29 cellular contexts compared by ENCODE assay signal in the genomic region with DNA sequence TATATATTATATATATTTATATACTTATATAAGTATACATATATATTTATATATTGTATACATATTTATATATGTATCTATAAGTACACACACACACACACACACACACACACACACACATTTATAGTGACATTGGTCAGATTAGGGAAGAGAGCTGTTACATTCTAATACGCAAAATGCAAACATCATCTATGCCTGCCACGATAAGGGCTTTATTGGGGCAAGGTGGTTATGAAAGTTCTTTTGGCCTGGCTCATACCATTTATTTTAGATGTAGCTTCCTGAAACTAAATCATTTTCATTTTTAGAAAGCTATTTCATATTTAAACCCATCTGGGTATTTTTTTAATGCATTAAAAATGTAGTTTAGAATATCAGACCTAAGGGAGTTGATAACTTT.
"Had no signal": no experiment of that assay in that cellular context is flagged by ENCODE, and none has a peak within 500 bp of the region (broad histone marks: within the 10 kb centered on the region; RNA-seq: fewer than 3 reads in every experiment).

No MANE protein-coding gene starts in this region.

- ATAC-seq: activated CD4-positive, CD25-positive, alpha-beta regulatory T cell treated with anti-CD3 and anti-CD28 coated beads, Interleukin-2, amount 50 U/mL, for 24 hours; activated CD8-positive, alpha-beta T cell treated with anti-CD3 and anti-CD28 coated beads for 36 hours; activated T-cell treated with anti-CD3 and anti-CD28 coated beads, Interleukin-2, amount 50 U/mL, for 4 hours; activated T-helper 17 cell treated with anti-CD3 and anti-CD28 coated beads, Interleukin-2, amount 50 U/mL, for 72 hours; esophagus mucosa; T-helper 17 cell had no signal

- H3K27ac ChIP-seq: coronary artery, dorsolateral prefrontal cortex, WERI-Rb-1 had no signal

- H3K27me3 ChIP-seq: dorsolateral prefrontal cortex had no signal

- H3K4me3 ChIP-seq: coronary artery, dorsolateral prefrontal cortex had no signal

- FAIRE-seq: astrocyte, frontal cortex had no signal

- H3K36me3 ChIP-seq: WERI-Rb-1 had no signal

- DNase-seq: activated B cell treated with CpG ODN at 0.5 μM for 24 hours; activated CD4-positive, alpha-beta T cell treated with anti-CD3 and anti-CD28 coated beads for 48 hours; activated CD4-positive, alpha-beta T cell treated with anti-CD3 and anti-CD28 coated beads, Interleukin-2, amount 50 U/mL, for 1 hour; activated CD4-positive, alpha-beta T cell treated with anti-CD3 and anti-CD28 coated beads, Interleukin-2, amount 50 U/mL, for 48 hours; activated CD8-positive, alpha-beta memory T cell treated with anti-CD3 and anti-CD28 coated beads for 24 hours; activated CD8-positive, alpha-beta T cell treated with anti-CD3 and anti-CD28 coated beads for 36 hours; activated effector memory CD4-positive, alpha-beta T cell treated with Interleukin-2 at 50 U/mL for 16 hours; activated gamma-delta T cell treated with Interleukin-2 at 50 U/mL for 16 hours; activated naive CD4-positive, alpha-beta T cell treated with anti-CD3 and anti-CD28 coated beads, Interleukin-2, amount 50 U/mL, for 16 hours; activated naive CD4-positive, alpha-beta T cell treated with Interleukin-2 at 50 U/mL for 16 hours; activated T-cell treated with anti-CD3 and anti-CD28 coated beads, Interleukin-2, amount 50 U/mL, for 4 hours; amniotic stem cell; anterior cingulate cortex; caudate nucleus; dorsolateral prefrontal cortex; effector memory CD4-positive, alpha-beta T cell; endodermal cell; foreskin fibroblast; glutamatergic neuron; T-helper 1 cell; T-helper 17 cell; T1000; WERI-Rb-1 had no signal
